Comparison of ENCODE assay signal across 12 cellular contexts in the genomic region with DNA sequence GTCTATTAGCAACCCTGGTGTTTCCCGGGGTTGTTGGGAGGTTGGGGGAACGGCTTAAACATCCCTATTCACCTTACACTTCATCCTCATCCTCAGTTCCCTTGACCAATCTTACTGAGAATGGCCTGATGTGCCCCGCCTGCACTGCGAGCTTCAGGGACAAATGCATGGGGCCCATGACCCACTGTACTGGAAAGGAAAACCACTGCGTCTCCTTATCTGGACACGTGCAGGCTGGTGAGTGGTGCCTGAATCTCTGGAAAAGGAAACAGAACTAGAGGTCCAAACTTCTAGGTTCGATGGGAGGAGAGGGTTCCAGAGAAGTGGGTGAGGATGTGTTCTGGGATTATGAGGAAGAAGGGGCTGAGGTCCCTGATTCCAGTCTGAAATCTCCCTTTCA. TPM values are rescaled to one million over a fixed set of nuclear protein-coding genes. Genes with fewer than 3 reads are reported as not detected.
DNase-seq lines count a peak whose midpoint lies in the region; ATAC-seq and TF ChIP-seq lines count a peak whose summit lies in the region.
"Had no signal": no experiment of that assay in that cellular context is flagged by ENCODE, and none has a peak within 500 bp of the region (broad histone marks: within the 10 kb centered on the region; RNA-seq: fewer than 3 reads in every experiment).

No MANE protein-coding gene starts in this region.

- H3K36me3 ChIP-seq in Panc1 (ENCODE audit: control insufficient read depth, insufficient read depth, low read length) = no peaks in the 10 kb centered on the region
- H3K36me3 ChIP-seq in esophagus squamous epithelium = peaks cover 0 to 14% (median 0%) of the 10 kb centered on the region in 3 donors
- peaks cover 0 to 6% (median 1%) of the 10 kb centered on the region in 4 donors for H3K36me3 ChIP-seq in sigmoid colon

- H3K27ac ChIP-seq in Panc1 (ENCODE audit: low read length) (no peak overlapping the region), esophagus squamous epithelium (peak overlapping the region; percentile 28 to 80 (median 76)), sigmoid colon (peak overlapping the region; percentile 62 to 77 (median 74))

- TF ChIP-seq POLR2A in esophagus squamous epithelium (IDR thresholded peaks at IDR 0.05) (no peak), sigmoid colon (IDR thresholded peaks at IDR 0.05) (no peak)

- no peak for TF ChIP-seq EP300 in sigmoid colon (IDR thresholded peaks at IDR 0.05)

- WGBS in esophagus squamous epithelium, 2 donors = 56 to 70% methylated on average over 5 of the region's 7 CpGs
- WGBS in sigmoid colon, 2 donors = 81 to 83% methylated on average over 7 of the region's 7 CpGs

- intact Hi-C loops in Panc1 (cut with micrococcal nuclease; ENCODE audit: unreplicated experiment) (no loop called here), esophagus squamous epithelium (cut with DNase I) (no loop called here), sigmoid colon (cut with DNase I) (no loop called here), posterior vena cava (cut with DNase I) (no loop called here)

- in situ Hi-C loops in Panc1 (cut with HindIII; ENCODE audit: low pct_unique_long_range_greater_than_20kb, low sequenced_read_pairs) = no loop called here

- no peak for TF ChIP-seq CTCF in Panc1 (IDR thresholded peaks at IDR 0.05)
- no peak for TF ChIP-seq CTCF in esophagus squamous epithelium (IDR thresholded peaks at IDR 0.05)
- TF ChIP-seq CTCF in sigmoid colon (IDR thresholded peaks at IDR 0.05) = no peak

- no TSS peak for BruUV-seq in Panc1 (replicated peaks; lab: Mats Ljungman, UMichigan)

- peak overlapping the region; percentile 78; the same call in 1 of the 2 replicates for H3K4me3 ChIP-seq in GM08714 (ENCODE audit: low read length)
- H3K4me3 ChIP-seq in Panc1 (ENCODE audit: low read depth in 2 of 2, low read length in 2 of 2) = no peak overlapping the region
- peak overlapping the region in 3 of 4 donors; percentile 49 to 64 (median 53) for H3K4me3 ChIP-seq in esophagus squamous epithelium
- H3K4me3 ChIP-seq in sigmoid colon = peak overlapping the region in 3 of 4 donors; percentile 47 to 55 (median 54)

- H3K9me3 ChIP-seq in Panc1 (ENCODE audit: control insufficient read depth, insufficient read depth, low read depth, low read length) (no peaks in the 10 kb centered on the region), esophagus squamous epithelium (no peaks in the 10 kb centered on the region), sigmoid colon (no peaks in the 10 kb centered on the region)

- no peaks in the 10 kb centered on the region for H3K27me3 ChIP-seq in Panc1 (ENCODE audit: control insufficient read depth, insufficient read depth, low read length)
- no peaks in the 10 kb centered on the region for H3K27me3 ChIP-seq in esophagus squamous epithelium
- no peaks in the 10 kb centered on the region for H3K27me3 ChIP-seq in sigmoid colon

- DNase-seq in Panc1 (ENCODE audit: low read depth, low spot score) = no peak
- no peak for DNase-seq in esophagus squamous epithelium (lab: John Stamatoyannopoulos, UW)
- DNase-seq in sigmoid colon = no peak
- DNase-seq in NCI-H1436 treated with DMSO at 0.1 percent for 48 hours (lab: John Stamatoyannopoulos, UW) = no peak
- DNase-seq in NCI-H1930 (lab: John Stamatoyannopoulos, UW) = no peak
- DNase-seq in posterior vena cava (ENCODE audit: low spot score) = no peak
- DNase-seq: activated effector memory CD4-positive, alpha-beta T cell treated with anti-CD3 and anti-CD28 coated beads, Interleukin-2, amount 50 U/mL, for 16 hours; NCI-H1436; PC-3; stimulated activated naive CD4-positive, alpha-beta T cell had no signal

- ATAC-seq in Panc1 = 0 out of 2 replicates have a peak, but pooled peaks have one; percentile 32
- ATAC-seq: PC-3 had no signal

- H3K4me1 ChIP-seq in Panc1 (ENCODE audit: control insufficient read depth, insufficient read depth, low read length) (no peaks in the 10 kb centered on the region), esophagus squamous epithelium (peaks cover 7 to 34% (median 11%) of the 10 kb centered on the region in 3 donors), sigmoid colon (peaks cover 0 to 28% (median 26%) of the 10 kb centered on the region in 4 donors)

- CTCF ChIA-PET in Panc1 (lab: Charles Lee) = no interaction called here

- POLR2A ChIA-PET in Panc1 (lab: Charles Lee) = no interaction called here

RNA-seq across cellular contexts. Expression of gene PINLYP, which starts 5.9 kb away (rescaled TPM):
- 0.21 TPM for total RNA-seq in Panc1 (2021; ENCODE audit: unreplicated experiment)
- 0.64 TPM for polyA plus RNA-seq in Panc1 (2012; ENCODE audit: insufficient read length)
- total RNA-seq in esophagus squamous epithelium = 10 to 100 TPM in 2 of 4 donors, 1 to 10 TPM in 2; 1.9 to 23.3 (median 9.3) TPM
- 10 to 100 TPM in 3 of 4 donors, 1 to 10 TPM in 1; 6.6 to 21.0 (median 13.3) TPM for total RNA-seq in sigmoid colon
- 10 to 100 TPM in 1 of 3 donors, 1 to 10 TPM in 2; 1.4 to 10.8 (median 3.7) TPM for polyA plus RNA-seq in sigmoid colon
- 10 to 100 TPM in 1 of 2 donors, 1 to 10 TPM in 1; 9.1 to 12.8 TPM for total RNA-seq in posterior vena cava

RNA-seq across cellular contexts. Expression of gene XRCC1, which starts 6.1 kb away (rescaled TPM):
- total RNA-seq in Panc1 (2021; ENCODE audit: unreplicated experiment) = 20.1 TPM
- 27.4 TPM for polyA plus RNA-seq in Panc1 (2012; ENCODE audit: insufficient read length)
- total RNA-seq in esophagus squamous epithelium = 10 to 100 TPM; 12.3 to 23.8 (median 18.6) TPM
- total RNA-seq in sigmoid colon = 10 to 100 TPM; 15.1 to 31.8 (median 24.0) TPM
- polyA plus RNA-seq in sigmoid colon = 10 to 100 TPM in 2 of 3 donors, 1 to 10 TPM in 1; 8.8 to 19.9 (median 10.2) TPM
- total RNA-seq in posterior vena cava = 10 to 100 TPM; 13.7 to 14.2 TPM

RNA-seq across cellular contexts. Expression of gene IRGQ, which starts 14.5 kb away (rescaled TPM):
- 20.4 TPM for total RNA-seq in Panc1 (2021; ENCODE audit: unreplicated experiment)
- polyA plus RNA-seq in Panc1 (2012; ENCODE audit: insufficient read length) = 4.8 TPM
- total RNA-seq in esophagus squamous epithelium = 10 to 100 TPM in 3 of 4 donors, 1 to 10 TPM in 1; 9.6 to 18.4 (median 15.1) TPM
- total RNA-seq in sigmoid colon = 10 to 100 TPM; 13.5 to 24.4 (median 18.8) TPM
- polyA plus RNA-seq in sigmoid colon = 1 to 10 TPM; 3.9 to 7.6 (median 4.2) TPM
- 10 to 100 TPM; 19.2 to 21.0 TPM for total RNA-seq in posterior vena cava

RNA-seq across cellular contexts. Expression of gene ZNF576, which starts 14.9 kb away (rescaled TPM):
- total RNA-seq in Panc1 (2021; ENCODE audit: unreplicated experiment) (14.1 TPM), esophagus squamous epithelium (10 to 100 TPM in 2 of 4 donors, 1 to 10 TPM in 2; 4.2 to 16.8 (median 10.0) TPM), sigmoid colon (10 to 100 TPM; 12.1 to 23.3 (median 14.8) TPM), posterior vena cava (10 to 100 TPM in 1 of 2 donors, 1 to 10 TPM in 1; 8.9 to 13.2 TPM)
- 16.5 TPM for polyA plus RNA-seq in Panc1 (2012; ENCODE audit: insufficient read length)
- polyA plus RNA-seq in sigmoid colon = 10 to 100 TPM; 15.0 to 21.5 (median 19.8) TPM

RNA-seq across cellular contexts. Expression of gene SRRM5, which starts 30.4 kb away (rescaled TPM):
- total RNA-seq in Panc1 (2021; ENCODE audit: unreplicated experiment) (0.10 TPM), esophagus squamous epithelium (under 1 TPM in 1 of 4 donors, not detected in 3; 0.38 TPM), sigmoid colon (1 to 10 TPM in 1 of 4 donors, under 1 TPM in 2, not detected in 1; 0.27 to 1.1 (median 0.36) TPM), posterior vena cava (under 1 TPM; 0.23 to 0.38 TPM)
- polyA plus RNA-seq in Panc1 (2012; ENCODE audit: insufficient read length) = 0.22 TPM
- under 1 TPM in 1 of 3 donors, not detected in 2; 0.66 TPM for polyA plus RNA-seq in sigmoid colon
- total RNA-seq: HT1080 had no signal

Comparison
In these comparisons a context has a peak if more than half of its experiments do, and no peak if none do; other contexts are left out.
1. H3K4me3 ChIP-seq: peak in GM08714 (single experiment), esophagus squamous epithelium (3 of 4) and sigmoid colon (3 of 4); none in Panc1 (0 of 2).